In the genomic region with DNA sequence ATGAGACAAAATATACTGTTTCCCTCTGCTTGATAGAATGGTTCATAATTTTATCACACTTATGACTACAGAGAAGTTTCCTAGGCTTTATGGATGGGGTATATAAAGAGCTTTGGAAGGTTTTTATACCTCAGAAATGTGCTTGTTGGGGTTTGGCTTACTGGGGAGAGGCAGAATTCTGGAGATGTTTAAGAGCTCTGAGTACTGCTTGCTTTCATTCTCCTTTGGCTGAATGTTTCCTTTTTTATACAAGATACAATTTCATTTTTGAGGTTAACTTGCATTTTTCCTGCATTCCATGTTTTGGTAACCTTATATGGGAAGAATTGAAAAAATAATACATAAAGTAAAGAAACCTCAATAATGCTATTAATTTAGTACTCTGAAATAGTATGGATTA, we compare ENCODE assay signal across 29 cellular contexts.
A peak's percentile ranks its signal among the peaks of the same experiment; 100 is the strongest.
DNase-seq lines count a peak whose midpoint lies in the region; ATAC-seq and TF ChIP-seq lines count a peak whose summit lies in the region.
"Had no signal": no experiment of that assay in that cellular context is flagged by ENCODE, and none has a peak within 500 bp of the region (broad histone marks: within the 10 kb centered on the region; RNA-seq: fewer than 3 reads in every experiment).

No MANE protein-coding gene starts in this region.

- H3K79me2 ChIP-seq in ACC112 (ENCODE audit: control insufficient read depth, insufficient read depth, low read length, unreplicated experiment): no peaks in the 10 kb centered on the region

- peaks cover 5% of the 10 kb centered on the region for H3K9me3 ChIP-seq in mesodermal cell (ENCODE audit: control insufficient read depth, low read length)
- H3K9me3 ChIP-seq in gastrocnemius medialis: no peaks in the 10 kb centered on the region
- no peaks in the 10 kb centered on the region for H3K9me3 ChIP-seq in testis
- H3K9me3 ChIP-seq: ascending aorta, lower lobe of right lung, neutrophil, psoas muscle had no signal

- ATAC-seq in gastrocnemius medialis: no peak
- ATAC-seq: activated CD8-positive, alpha-beta memory T cell treated with anti-CD3 and anti-CD28 coated beads, Interleukin-2, amount 10 ng/mL, durations not matched to agents 7 days and 5 days; effector memory CD8-positive, alpha-beta T cell; HCT116; HepG2; lower lobe of right lung; psoas muscle; WTC11 had no signal

- H3K27ac ChIP-seq in ACC112 (ENCODE audit: low read depth, low read length): peak overlapping the region; percentile 20; the same call in 1 of the 2 replicates
- H3K27ac ChIP-seq in mesodermal cell (ENCODE audit: low read depth, low read length, severe bottlenecking): peak overlapping the region; percentile 74
- H3K27ac ChIP-seq in gastrocnemius medialis: no peak overlapping the region
- no peak overlapping the region for H3K27ac ChIP-seq in testis
- H3K27ac ChIP-seq: ascending aorta, HL-60, lower lobe of right lung, neutrophil, psoas muscle had no signal

- peaks cover 40% of the 10 kb centered on the region for H3K4me1 Mint-ChIP-seq in chondrocyte (ENCODE audit: low read depth)
- H3K4me1 Mint-ChIP-seq: activated CD8-positive, alpha-beta memory T cell treated with anti-CD3 and anti-CD28 coated beads, Interleukin-2, amount 10 ng/mL, durations not matched to agents 7 days and 5 days; activated naive CD4-positive, alpha-beta T cell treated with anti-CD3 and anti-CD28 coated beads, Interleukin-2, amount 50 U/mL, for 24 hours; B cell; WTC11 had no signal

- no peak overlapping the region; the same call in 1 of the 2 replicates for H3K4me3 ChIP-seq in ACC112 (ENCODE audit: low read depth, low read length)
- H3K4me3 ChIP-seq in mesodermal cell (ENCODE audit: extremely low read depth, insufficient read depth, low read length, poor library complexity, severe bottlenecking): no peak overlapping the region
- no peak overlapping the region for H3K4me3 ChIP-seq in gastrocnemius medialis
- H3K4me3 ChIP-seq in testis: no peak overlapping the region
- H3K4me3 ChIP-seq: ascending aorta, lower lobe of right lung, psoas muscle had no signal

- TF ChIP-seq CTCF in chondrocyte (IDR thresholded peaks at IDR 0.05) (no peak), gastrocnemius medialis (IDR thresholded peaks at IDR 0.05 in 4 of 5, conservative IDR thresholded peaks at IDR 0.05 in 1 of 5) (no peak), testis (IDR thresholded peaks at IDR 0.05) (no peak)

- no peak for TF ChIP-seq POLR2A in gastrocnemius medialis (IDR thresholded peaks at IDR 0.05)
- no peak for TF ChIP-seq POLR2A in testis (IDR thresholded peaks at IDR 0.05)

- no peaks in the 10 kb centered on the region for H3K27me3 ChIP-seq in ACC112 (ENCODE audit: insufficient read depth, low read length)
- H3K27me3 ChIP-seq in gastrocnemius medialis: no peaks in the 10 kb centered on the region
- H3K27me3 ChIP-seq in testis: no peaks in the 10 kb centered on the region
- H3K27me3 ChIP-seq: ascending aorta, neutrophil had no signal

- H3K4me1 ChIP-seq in ACC112 (ENCODE audit: control insufficient read depth, insufficient read depth, low read length, unreplicated experiment) (peaks cover 11% of the 10 kb centered on the region), mesodermal cell (ENCODE audit: control insufficient read depth, insufficient read depth, low read length, poor library complexity, severe bottlenecking) (peaks cover 7% of the 10 kb centered on the region), gastrocnemius medialis (no peaks in the 10 kb centered on the region), testis (no peaks in the 10 kb centered on the region)
- H3K4me1 ChIP-seq: ascending aorta, lower lobe of right lung, psoas muscle had no signal

- peak; percentile 1 for DNase-seq in RPMI7951 (ENCODE audit: low read depth)
- DNase-seq in chondrocyte (ENCODE audit: low spot score): no peak
- no peak for DNase-seq in activated effector memory CD4-positive, alpha-beta T cell treated with anti-CD3 and anti-CD28 coated beads, Interleukin-2, amount 50 U/mL, for 16 hours
- DNase-seq in gastrocnemius medialis: no peak
- DNase-seq in testis: no peak
- DNase-seq in activated CD8-positive, alpha-beta memory T cell treated with anti-CD3 and anti-CD28 coated beads, Interleukin-2, amount 50 U/mL, for 4 hours: no peak
- DNase-seq: 8988T; activated CD4-positive, alpha-beta T cell treated with anti-CD3 and anti-CD28 coated beads, Interleukin-2, amount 50 U/mL, for 1 hour; activated CD8-positive, alpha-beta memory T cell treated with anti-CD3 and anti-CD28 coated beads, Interleukin-2, amount 10 ng/mL, durations not matched to agents 7 days and 5 days; effector memory CD8-positive, alpha-beta T cell; glutamatergic neuron; kidney glomerular epithelial cell; lower lobe of right lung; NCI-H1092 treated with DMSO at 0.1 percent for 48 hours; NCI-H1930; NCI-H526 treated with DMSO at 0.1 percent for 48 hours; psoas muscle; stimulated activated CD4-positive, alpha-beta T cell treated with anti-CD3 and anti-CD28 coated beads, Interleukin-1b, Interleukin-23, amount 100 ng/mL, for 48 hours had no signal

- H2AFZ ChIP-seq in ACC112 (ENCODE audit: low read length, unreplicated experiment): no peak overlapping the region

- no peaks in the 10 kb centered on the region for H3K36me3 Mint-ChIP-seq in chondrocyte (ENCODE audit: low read depth)
- H3K36me3 Mint-ChIP-seq: activated CD8-positive, alpha-beta memory T cell treated with anti-CD3 and anti-CD28 coated beads, Interleukin-2, amount 10 ng/mL, durations not matched to agents 7 days and 5 days; activated naive CD4-positive, alpha-beta T cell treated with anti-CD3 and anti-CD28 coated beads, Interleukin-2, amount 50 U/mL, for 24 hours; WTC11 had no signal

- peaks cover 5% of the 10 kb centered on the region for H3K9me3 Mint-ChIP-seq in chondrocyte (ENCODE audit: low read depth)

- H3K27me3 Mint-ChIP-seq in chondrocyte (ENCODE audit: low read depth): no peaks in the 10 kb centered on the region
- H3K27me3 Mint-ChIP-seq: activated CD8-positive, alpha-beta memory T cell treated with anti-CD3 and anti-CD28 coated beads, Interleukin-2, amount 10 ng/mL, durations not matched to agents 7 days and 5 days; activated naive CD4-positive, alpha-beta T cell treated with anti-CD3 and anti-CD28 coated beads, Interleukin-2, amount 50 U/mL, for 24 hours; B cell; effector memory CD8-positive, alpha-beta T cell had no signal

- intact Hi-C loops in gastrocnemius medialis (cut with DNase I; ENCODE audit: low total_unique reads): no loop called here
- intact Hi-C loops in testis (cut with DNase I; ENCODE audit: low total_unique reads): no loop called here

- in situ Hi-C loops in gastrocnemius medialis (cut with MboI; ENCODE audit: low sequenced_read_pairs in 4 of 4): no loop called here

- peak overlapping the region; percentile 93 for H3K27ac Mint-ChIP-seq in chondrocyte (ENCODE audit: unreplicated experiment)
- H3K27ac Mint-ChIP-seq: activated CD8-positive, alpha-beta memory T cell treated with anti-CD3 and anti-CD28 coated beads, Interleukin-2, amount 10 ng/mL, durations not matched to agents 7 days and 5 days; activated naive CD4-positive, alpha-beta T cell treated with anti-CD3 and anti-CD28 coated beads, Interleukin-2, amount 50 U/mL, for 24 hours; activated T-helper 1 cell treated with anti-CD3 and anti-CD28 coated beads, Interleukin-12 subunit alpha, Interleukin-12 subunit beta, Interleukin-2, Interleukin-4 antibody, amounts not matched to agents 30 ng/mL and 10 ng/mL and 1 ng/mL, durations not matched to agents 14 hours and 24 hours and 36 hours; B cell; effector memory CD8-positive, alpha-beta T cell; WTC11 had no signal

- H3K4me3 Mint-ChIP-seq in chondrocyte (ENCODE audit: unreplicated experiment): no peak overlapping the region
- H3K4me3 Mint-ChIP-seq: activated CD8-positive, alpha-beta memory T cell treated with anti-CD3 and anti-CD28 coated beads, Interleukin-2, amount 10 ng/mL, durations not matched to agents 7 days and 5 days; activated naive CD4-positive, alpha-beta T cell treated with anti-CD3 and anti-CD28 coated beads, Interleukin-2, amount 50 U/mL, for 24 hours; activated T-helper 1 cell treated with anti-CD3 and anti-CD28 coated beads, Interleukin-12 subunit alpha, Interleukin-12 subunit beta, Interleukin-2, Interleukin-4 antibody, amounts not matched to agents 30 ng/mL and 10 ng/mL and 1 ng/mL, durations not matched to agents 14 hours and 24 hours and 36 hours; B cell; effector memory CD8-positive, alpha-beta T cell; WTC11 had no signal

- no peaks in the 10 kb centered on the region for H3K36me3 ChIP-seq in ACC112 (ENCODE audit: insufficient read depth, low read length)
- H3K36me3 ChIP-seq in mesodermal cell (ENCODE audit: control insufficient read depth, insufficient read depth, low read length): no peaks in the 10 kb centered on the region
- H3K36me3 ChIP-seq in gastrocnemius medialis: no peaks in the 10 kb centered on the region
- no peaks in the 10 kb centered on the region for H3K36me3 ChIP-seq in testis (ENCODE audit: low read depth, missing control alignments)
- H3K36me3 ChIP-seq: ascending aorta, lower lobe of right lung, neutrophil had no signal

Comparison
In these comparisons a context has a peak if more than half of its experiments do, and no peak if none do; other contexts are left out.
1. H3K27ac ChIP-seq: peak in ACC112 (single experiment) and mesodermal cell (single experiment); none in gastrocnemius medialis (0 of 4) and testis (0 of 2).